In genomic region chr12:2613674-2614073, GRCh38 we compare ENCODE assay signal across 9 cellular contexts.
DNase-seq lines count a peak whose midpoint lies in the region; ATAC-seq, FAIRE-seq and TF ChIP-seq lines count a peak whose summit lies in the region.
"Had no signal": no experiment of that assay in that cellular context is flagged by ENCODE, and none has a peak within 500 bp of the region (broad histone marks: within the 10 kb centered on the region; RNA-seq: fewer than 3 reads in every experiment).

No MANE protein-coding gene starts in this region.

- H2AFZ ChIP-seq in keratinocyte (ENCODE audit: control insufficient read depth, low read length) = no peak overlapping the region

- no peak for TF ChIP-seq POLR2A in vagina (IDR thresholded peaks at IDR 0.05)

- TF ChIP-seq CTCF in VCaP (conservative IDR thresholded peaks at IDR 0.05) = no peak
- no peak for TF ChIP-seq CTCF in keratinocyte (optimal IDR thresholded peaks at IDR 0.05 in 1 of 3, IDR thresholded peaks at IDR 0.05 in 1 of 3, conservative IDR thresholded peaks at IDR 0.05 in 1 of 3; ENCODE audit: extremely low read depth in 1 of 3, insufficient read depth in 2 of 3, low read length in 3 of 3)
- TF ChIP-seq CTCF in vagina (IDR thresholded peaks at IDR 0.05) = no peak
- no peak for TF ChIP-seq CTCF in Calu3 (IDR thresholded peaks at IDR 0.05; ENCODE audit: unreplicated experiment)

- H3K4me1 Mint-ChIP-seq in Calu3 (ENCODE audit: low read depth, unreplicated experiment) = peaks cover 8% of the 10 kb centered on the region

- H3K27me3 Mint-ChIP-seq in Calu3 (ENCODE audit: unreplicated experiment) = peaks cover 100% of the 10 kb centered on the region

- H3K36me3 ChIP-seq in keratinocyte (ENCODE audit: control insufficient read depth in 2 of 2, extremely low read depth in 1 of 2, insufficient read depth in 2 of 2, low read length in 2 of 2) (no peaks in the 10 kb centered on the region), vagina (peaks cover 0 to 5% of the 10 kb centered on the region in 2 donors)

- FAIRE-seq in keratinocyte (lab: Jason Lieb, UNC) = no peak
- FAIRE-seq: TTC549 had no signal

- H3K9me3 ChIP-seq in keratinocyte (ENCODE audit: control insufficient read depth, low read depth, low read length) (peaks cover 1% of the 10 kb centered on the region), vagina (no peaks in the 10 kb centered on the region)

- no peaks in the 10 kb centered on the region for H3K36me3 Mint-ChIP-seq in Calu3 (ENCODE audit: insufficient read depth, unreplicated experiment)

- H4K20me1 ChIP-seq in keratinocyte (ENCODE audit: control insufficient read depth, extremely low read depth, insufficient read depth, low read length) = no peaks in the 10 kb centered on the region

- no peaks in the 10 kb centered on the region for H3K79me2 ChIP-seq in keratinocyte (ENCODE audit: control insufficient read depth, insufficient read depth, low read length)

- no peaks in the 10 kb centered on the region for H3K9me3 Mint-ChIP-seq in Calu3 (ENCODE audit: low read depth, unreplicated experiment)

- dilution Hi-C loops in keratinocyte (cut with MboI; ENCODE audit: extremely low pct_ligation_motif_present, low sequenced_read_pairs) = no loop called here

- DNase-seq in left cardiac atrium (peak; percentile 43), cardiac septum (ENCODE audit: low spot score) (no peak), keratinocyte (ENCODE audit: low read depth, low spot score) (peak; percentile 9), vagina (ENCODE audit: extremely low spot score in 2 of 2) (peak in 1 of 2 donors; percentile 89), Calu3 (no peak), cerebellar nuclear complex (lab: John Stamatoyannopoulos, UW) (no peak)
- no peak for DNase-seq in activated CD4-positive, CD25-positive, alpha-beta regulatory T cell treated with anti-CD3 and anti-CD28 coated beads, Interleukin-2, amount 50 U/mL, for 72 hours

- H3K4me1 ChIP-seq in keratinocyte (ENCODE audit: control insufficient read depth, extremely low read depth, insufficient read depth, low read length) = no peaks in the 10 kb centered on the region
- H3K4me1 ChIP-seq in vagina = peaks cover 20% of the 10 kb centered on the region

- H3K27ac ChIP-seq in VCaP = peak overlapping the region; percentile 34; the same call in 1 of the 2 replicates
- H3K27ac ChIP-seq in keratinocyte (ENCODE audit: control insufficient read depth, insufficient read depth, low read length) = no peak overlapping the region
- peak overlapping the region; percentile 77 for H3K27ac ChIP-seq in vagina

- no TSS peak for BruUV-seq in Calu3 (replicated peaks; lab: Mats Ljungman, UMichigan)

- no peak overlapping the region for H3K4me3 ChIP-seq in keratinocyte (ENCODE audit: control insufficient read depth in 2 of 3, extremely low read depth in 1 of 3, insufficient read depth in 2 of 3, low read depth in 1 of 3, low read length in 3 of 3)
- no peak overlapping the region for H3K4me3 ChIP-seq in vagina

- H3K9ac ChIP-seq in keratinocyte (ENCODE audit: control insufficient read depth, extremely low read depth, insufficient read depth, low read length) = no peak overlapping the region

- no peak overlapping the region for H3K4me2 ChIP-seq in keratinocyte (ENCODE audit: control insufficient read depth, extremely low read depth, insufficient read depth, low read depth, low read length)

- no peak overlapping the region for H3K27ac Mint-ChIP-seq in Calu3 (ENCODE audit: unreplicated experiment)

- H3K4me3 Mint-ChIP-seq in Calu3 (ENCODE audit: low read depth, unreplicated experiment) = no peak overlapping the region

- ATAC-seq in left cardiac atrium = peak in 1 of 2 donors; percentile 83

- intact Hi-C loops in left cardiac atrium (cut with DNase I) = no loop called here
- intact Hi-C loops in cardiac septum (cut with DNase I) = no loop called here
- intact Hi-C loops in vagina (cut with DNase I) = no loop called here
- intact Hi-C loops in Calu3 (cut with micrococcal nuclease; ENCODE audit: unreplicated experiment) = no loop called here

- CTCF ChIA-PET in Calu3 (lab: Charles Lee) = interaction anchor here (0.5 kb wide), 1 partner anchor 147 kb away, joined by 3 read pairs; no protein-coding TSS in a partner anchor

- H3K9me1 ChIP-seq in keratinocyte (ENCODE audit: control insufficient read depth, extremely low read depth, insufficient read depth, low read length) = no peaks in the 10 kb centered on the region

- H3K27me3 ChIP-seq in keratinocyte (ENCODE audit: control insufficient read depth, extremely low read depth, insufficient read depth, low read length) = peaks cover 9% of the 10 kb centered on the region
- H3K27me3 ChIP-seq in vagina = no peaks in the 10 kb centered on the region

Comparison
In these comparisons a context has a peak if more than half of its experiments do, and no peak if none do; other contexts are left out.
1. DNase-seq: peak in left cardiac atrium (single experiment) and keratinocyte (single experiment); none in cardiac septum (single experiment), Calu3 (single experiment), activated CD4-positive, CD25-positive, alpha-beta regulatory T cell treated with anti-CD3 and anti-CD28 coated beads, Interleukin-2, amount 50 U/mL, for 72 hours (single experiment) and cerebellar nuclear complex (0 of 2).